In genomic region chr15:22405765-22406164, GRCh38 we compare ENCODE assay signal across 4 cellular contexts. TPM values are rescaled to one million over a fixed set of nuclear protein-coding genes. Genes with fewer than 3 reads are reported as not detected.
"Had no signal": no experiment of that assay in that cellular context is flagged by ENCODE, and none has a peak within 500 bp of the region (broad histone marks: within the 10 kb centered on the region; RNA-seq: fewer than 3 reads in every experiment).

No MANE protein-coding gene starts in this region.

RNA-seq across cellular contexts. Expression of gene GOLGA6L22, which starts 52.9 kb away (rescaled TPM):
- total RNA-seq: LHCN-M2, M059J, MCF 10A, NCI-H460 had no signal
